Comparison of ENCODE assay signal across 8 cellular contexts in genomic region chr16:72241930-72242329, GRCh38.
DNase-seq lines count a peak whose midpoint lies in the region; ATAC-seq and TF ChIP-seq lines count a peak whose summit lies in the region.

No MANE protein-coding gene starts in this region.

- H3K79me2 ChIP-seq in fibroblast of lung (ENCODE audit: control insufficient read depth, insufficient read depth, low read length) = no peaks in the 10 kb centered on the region

- H3K27me3 ChIP-seq in HL-60 (ENCODE audit: insufficient read depth, poor library complexity, severe bottlenecking) = no peaks in the 10 kb centered on the region
- H3K27me3 ChIP-seq in fibroblast of lung (ENCODE audit: control insufficient read depth, insufficient read depth, low read length) = no peaks in the 10 kb centered on the region

- ATAC-seq in omental fat pad (ENCODE audit: low FRiP score) (peak; percentile 83), HG02970 (IDR thresholded peaks at IDR 0.05; ENCODE audit: low FRiP score, unreplicated experiment) (no peak)

- H3K4me3 ChIP-seq in HL-60 (replicated peaks; ENCODE audit: insufficient read depth, low read length) (no peak overlapping the region), fibroblast of lung (replicated peaks in 1 of 4; ENCODE audit: control extremely low read depth in 1 of 4, insufficient read depth in 1 of 4, low read depth in 3 of 4, low read length in 4 of 4) (no peak overlapping the region)

- no peaks in the 10 kb centered on the region for H4K20me1 ChIP-seq in fibroblast of lung (ENCODE audit: control insufficient read depth, extremely low read depth, insufficient read depth, low read length)

- TF ChIP-seq CTCF in HL-60 (IDR thresholded peaks at IDR 0.05; ENCODE audit: insufficient read depth, low read length) = peak; percentile 47
- peak; percentile 98 to 100 for TF ChIP-seq CTCF in fibroblast of lung (conservative IDR thresholded peaks at IDR 0.05 in 1 of 2, IDR thresholded peaks at IDR 0.05 in 1 of 2; ENCODE audit: low read depth in 1 of 2, low read length in 2 of 2)
- peak in 1 of 3 donors; percentile 45 for TF ChIP-seq CTCF in omental fat pad (IDR thresholded peaks at IDR 0.05)

- DNase-seq in ELR (ENCODE audit: low read depth) (peak; percentile 77), HL-60 (ENCODE audit: low read depth in 1 of 2, low spot score in 1 of 2) (peak; percentile 5 to 33), RPMI7951 (ENCODE audit: low read depth) (peak; percentile 61), fibroblast of lung (ENCODE audit: low read depth in 2 of 2) (peak; percentile 48 to 66), omental fat pad (ENCODE audit: low spot score) (no peak), T-helper 2 cell (no peak)
- no peak for DNase-seq in activated CD4-positive, alpha-beta T cell treated with anti-CD3 and anti-CD28 coated beads, Interleukin-2, amount 50 U/mL, for 1 hour

- H3K9me3 ChIP-seq in fibroblast of lung (ENCODE audit: control insufficient read depth, insufficient read depth, low read depth, low read length) = no peaks in the 10 kb centered on the region

- H2AFZ ChIP-seq in fibroblast of lung (ENCODE audit: low read length) = no peak overlapping the region

- H3K4me1 ChIP-seq in fibroblast of lung (ENCODE audit: control insufficient read depth, extremely low read depth, insufficient read depth, low read length) = no peaks in the 10 kb centered on the region

- no peak overlapping the region for H3K9ac ChIP-seq in fibroblast of lung (ENCODE audit: insufficient read depth, low read length)

- H3K4me2 ChIP-seq in fibroblast of lung (ENCODE audit: extremely low read depth, insufficient read depth, low read length) = no peak overlapping the region

- H3K27ac ChIP-seq in HL-60 (replicated peaks) = no peak overlapping the region
- H3K27ac ChIP-seq in fibroblast of lung (ENCODE audit: insufficient read depth, low read length) = no peak overlapping the region

- H3K36me3 ChIP-seq in fibroblast of lung (ENCODE audit: control insufficient read depth, insufficient read depth, low read length) = no peaks in the 10 kb centered on the region

Comparison
In these comparisons a context has a peak if more than half of its experiments do, and no peak if none do; other contexts are left out.
1. DNase-seq: peak in ELR (single experiment), HL-60 (2 of 2), RPMI7951 (single experiment) and fibroblast of lung (2 of 2); none in omental fat pad (single experiment), T-helper 2 cell (0 of 5) and activated CD4-positive, alpha-beta T cell treated with anti-CD3 and anti-CD28 coated beads, Interleukin-2, amount 50 U/mL, for 1 hour (single experiment).